ENCODE assay signal across 20 cellular contexts in the genomic region with DNA sequence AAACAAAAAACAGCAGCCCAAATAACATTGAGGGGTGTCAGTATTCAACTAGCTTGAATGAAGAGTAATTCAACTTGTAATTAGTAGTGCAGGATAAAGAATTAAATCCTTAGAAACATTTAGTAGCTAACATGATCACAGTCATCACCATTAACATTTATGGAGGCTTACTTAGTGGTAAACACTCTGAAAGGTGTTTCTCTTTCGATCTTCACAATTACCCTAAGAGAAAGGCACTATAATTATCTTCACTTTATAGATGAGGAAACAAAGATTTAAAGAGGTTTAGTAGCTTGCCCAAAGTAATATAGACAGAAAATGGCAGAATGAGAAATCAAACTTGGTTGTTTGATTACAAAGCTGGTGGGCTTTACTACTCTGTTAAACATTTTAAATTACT.
"Had no signal": no experiment of that assay in that cellular context is flagged by ENCODE, and none has a peak within 500 bp of the region (broad histone marks: within the 10 kb centered on the region; RNA-seq: fewer than 3 reads in every experiment).

No MANE protein-coding gene starts in this region.

- H3K4me3 ChIP-seq: left ventricle myocardium inferior, lung, ovary, right atrium auricular region, right lobe of liver, smooth muscle cell, transverse colon, upper lobe of left lung had no signal

- ATAC-seq: naive thymus-derived CD4-positive, alpha-beta T cell; natural killer cell treated with Interleukin-12 subunit alpha and Interleukin-12 subunit beta and Interleukin-15 and Interleukin-18, amount 100 ng/mL, for 72 hours; stimulated activated memory B cell treated with anti-CD40 and anti-IgM and Interleukin-4, amounts not matched to agents 10 μg/mL and 1 μg/mL and 100 μg/mL, for 72 hours; stimulated activated naive CD8-positive, alpha-beta T cell treated with anti-CD3 and anti-CD28 coated beads, Interleukin-15, amount 100 ng/mL, for 72 hours had no signal

- H3K4me1 ChIP-seq: right lobe of liver, upper lobe of left lung had no signal

- H3K9me3 ChIP-seq: left ventricle myocardium inferior, ovary, right atrium auricular region, right lobe of liver, transverse colon, upper lobe of left lung had no signal

- H3K36me3 ChIP-seq: left ventricle myocardium inferior, ovary, right atrium auricular region, right lobe of liver, transverse colon, upper lobe of left lung had no signal

- DNase-seq: hypothalamus; immature natural killer cell; mesendoderm; naive thymus-derived CD4-positive, alpha-beta T cell; ovary; stimulated activated CD4-positive, alpha-beta T cell treated with anti-CD3 and anti-CD28 coated beads, Interleukin-1b, Interleukin-23, amount 100 ng/mL, for 48 hours; stimulated activated CD4-positive, alpha-beta T cell treated with anti-CD3 and anti-CD28 coated beads, Interleukin-2, amount 100 ng/mL, for 48 hours; stimulated activated CD4-positive, alpha-beta T cell treated with anti-CD3 and anti-CD28 coated beads, Interleukin-4, amount 100 ng/mL, for 4 hours; stimulated activated CD8-positive, alpha-beta memory T cell treated with anti-CD3 and anti-CD28 coated beads, Interleukin-4, amount 100 ng/mL, for 48 hours; stimulated activated naive CD4-positive, alpha-beta T cell treated with Interleukin-2 at 50 U/mL for 16 hours; stimulated activated naive CD8-positive, alpha-beta T cell treated with anti-CD3 and anti-CD28 coated beads, Interleukin-15, amount 100 ng/mL, for 72 hours; transverse colon had no signal
